8 cellular contexts compared by ENCODE assay signal in genomic region chr11:126281666-126282175, GRCh38. TPM values are rescaled to one million over a fixed set of nuclear protein-coding genes. Genes with fewer than 3 reads are reported as not detected.
DNase-seq lines count a peak whose midpoint lies in the region; ATAC-seq and TF ChIP-seq lines count a peak whose summit lies in the region.

No MANE protein-coding gene starts in this region.

- H3K36me3 ChIP-seq in ACC112 (ENCODE audit: insufficient read depth, low read length): no peaks in the 10 kb centered on the region
- H3K36me3 ChIP-seq in neural cell (ENCODE audit: insufficient read depth, low read length): no peaks in the 10 kb centered on the region

- H3K9me3 Mint-ChIP-seq in IgD-negative memory B cell: no peaks in the 10 kb centered on the region
- no peaks in the 10 kb centered on the region for H3K9me3 Mint-ChIP-seq in dendritic cell treated with granulocyte-macrophage colony-stimulating factor and Interleukin-4, amounts not matched to agents 40 ng/mL and 50 ng/mL, for 4 days

- H4K20me1 ChIP-seq in neural cell (ENCODE audit: insufficient read depth): no peaks in the 10 kb centered on the region

- peak overlapping the region in 1 of 3 donors; percentile 93 for H3K27ac Mint-ChIP-seq in IgD-negative memory B cell
- H3K27ac Mint-ChIP-seq in dendritic cell treated with granulocyte-macrophage colony-stimulating factor and Interleukin-4, amounts not matched to agents 40 ng/mL and 50 ng/mL, for 4 days: peak overlapping the region; percentile 93

- H3K4me1 Mint-ChIP-seq in IgD-negative memory B cell: peaks cover 24 to 27% (median 24%) of the 10 kb centered on the region in 3 donors
- H3K4me1 Mint-ChIP-seq in dendritic cell treated with granulocyte-macrophage colony-stimulating factor and Interleukin-4, amounts not matched to agents 40 ng/mL and 50 ng/mL, for 4 days (ENCODE audit: low read depth): peaks cover 53% of the 10 kb centered on the region

- H3K27ac ChIP-seq in ACC112 (ENCODE audit: low read depth, low read length) (no peak overlapping the region), neural cell (ENCODE audit: low read length) (no peak overlapping the region)

- no peak for TF ChIP-seq CTCF in neural cell (IDR thresholded peaks at IDR 0.05; ENCODE audit: poor library complexity, severe bottlenecking)

- H3K9ac ChIP-seq in neural cell (ENCODE audit: low read length): no peak overlapping the region

- no peaks in the 10 kb centered on the region for H3F3A ChIP-seq in neural cell (ENCODE audit: insufficient read depth, low read length, poor library complexity, severe bottlenecking)

- H3K36me3 Mint-ChIP-seq in IgD-negative memory B cell: peaks cover 6% of the 10 kb centered on the region
- H3K36me3 Mint-ChIP-seq in dendritic cell treated with granulocyte-macrophage colony-stimulating factor and Interleukin-4, amounts not matched to agents 40 ng/mL and 50 ng/mL, for 4 days (ENCODE audit: low read depth): peaks cover 25% of the 10 kb centered on the region

- no peak overlapping the region for H2AFZ ChIP-seq in ACC112 (ENCODE audit: low read length, unreplicated experiment)
- H2AFZ ChIP-seq in neural cell (ENCODE audit: low read depth, low read length): no peak overlapping the region

- H3K79me2 ChIP-seq in ACC112 (ENCODE audit: control insufficient read depth, insufficient read depth, low read length, unreplicated experiment) (peaks cover 8% of the 10 kb centered on the region), neural cell (replicated peaks; ENCODE audit: insufficient read depth, low read length) (no peaks in the 10 kb centered on the region)

- no peaks in the 10 kb centered on the region for H3K4me1 ChIP-seq in ACC112 (ENCODE audit: control insufficient read depth, insufficient read depth, low read length, unreplicated experiment)

- no peaks in the 10 kb centered on the region for H3K9me3 ChIP-seq in neural cell (ENCODE audit: low read length)

- H3K9me2 ChIP-seq in neural cell (ENCODE audit: insufficient read depth, low read length): no peaks in the 10 kb centered on the region

- H3K4me3 Mint-ChIP-seq in IgD-negative memory B cell: peak overlapping the region; percentile 95 to 98 (median 96)
- H3K4me3 Mint-ChIP-seq in dendritic cell treated with granulocyte-macrophage colony-stimulating factor and Interleukin-4, amounts not matched to agents 40 ng/mL and 50 ng/mL, for 4 days: no peak overlapping the region

- H3K27me3 ChIP-seq in ACC112 (ENCODE audit: insufficient read depth, low read length) (no peaks in the 10 kb centered on the region), neural cell (ENCODE audit: insufficient read depth, low read depth, low read length) (no peaks in the 10 kb centered on the region)

- H3K4me3 ChIP-seq in ACC112 (ENCODE audit: low read depth, low read length): peak overlapping the region; percentile 96; the same call in 1 of the 2 replicates
- peak overlapping the region; percentile 71 for H3K4me3 ChIP-seq in neural cell (ENCODE audit: low read length)

- no peak for ATAC-seq in GM18907 (IDR thresholded peaks at IDR 0.05; ENCODE audit: unreplicated experiment)

- H3K4me2 ChIP-seq in neural cell (ENCODE audit: low read length): no peak overlapping the region

- intact Hi-C loops in dendritic cell treated with granulocyte-macrophage colony-stimulating factor and Interleukin-4, amounts not matched to agents 40 ng/mL and 50 ng/mL, for 4 days (cut with micrococcal nuclease): loop anchor here (5.0 kb wide), 1 partner anchor 69 kb away; the partner anchor contains the start of genes FAM118B and RPUSD4

- no peak for TF ChIP-seq RAD21 in neural cell (conservative IDR thresholded peaks at IDR 0.05)

- no peak for TF ChIP-seq EP300 in neural cell (conservative IDR thresholded peaks at IDR 0.05; ENCODE audit: poor library complexity, severe bottlenecking)

- no peaks in the 10 kb centered on the region for H3K27me3 Mint-ChIP-seq in IgD-negative memory B cell
- H3K27me3 Mint-ChIP-seq in dendritic cell treated with granulocyte-macrophage colony-stimulating factor and Interleukin-4, amounts not matched to agents 40 ng/mL and 50 ng/mL, for 4 days: no peaks in the 10 kb centered on the region

- DNase-seq in cerebellar nuclear complex (lab: John Stamatoyannopoulos, UW): no peak
- no peak for DNase-seq in GM03348 (ENCODE audit: low spot score)
- no peak for DNase-seq in NCI-H82 (lab: John Stamatoyannopoulos, UW)

TF ChIP-seq in neural cell, 6 proteins besides CTCF, POLR2A, EP300 and RAD21:
- TF ChIP-seq SMC3 (conservative IDR thresholded peaks at IDR 0.05; ENCODE audit: poor library complexity) (no peak), POLR2AphosphoS5 (IDR thresholded peaks at IDR 0.05) (no peak), MXI1 (conservative IDR thresholded peaks at IDR 0.05; ENCODE audit: poor library complexity, severe bottlenecking) (no peak), REST (IDR thresholded peaks at IDR 0.05; ENCODE audit: borderline replicate concordance) (no peak), TAF1 (IDR thresholded peaks at IDR 0.05; ENCODE audit: low read depth) (no peak), EZH2 (IDR thresholded peaks at IDR 0.05; ENCODE audit: borderline replicate concordance, insufficient read depth, low read length, poor library complexity, severe bottlenecking) (no peak)

RNA-seq across cellular contexts. Expression of gene TIRAP, which starts 1.2 kb away (rescaled TPM):
- polyA plus RNA-seq in IgD-negative memory B cell (13.0 TPM), neural cell (2.0 and 3.6 TPM in 2 replicates)
- polyA minus RNA-seq in neural cell: 2.4 and 2.7 TPM in 2 replicates

RNA-seq across cellular contexts. Expression of gene FOXRED1, which starts 12.8 kb away (rescaled TPM):
- polyA plus RNA-seq in IgD-negative memory B cell (12.0 TPM), neural cell (68.3 and 77.3 TPM in 2 replicates)
- polyA minus RNA-seq in neural cell: 27.0 and 28.0 TPM in 2 replicates

RNA-seq across cellular contexts. Expression of gene SRPRA, which starts 13.0 kb away (rescaled TPM):
- polyA plus RNA-seq in IgD-negative memory B cell (81.7 TPM), neural cell (24.9 TPM in 2 replicates)
- polyA minus RNA-seq in neural cell: 23.4 and 31.1 TPM in 2 replicates

RNA-seq across cellular contexts. Expression of gene DCPS, which starts 22.1 kb away (rescaled TPM):
- polyA plus RNA-seq in IgD-negative memory B cell (76.9 TPM), neural cell (3.7 and 6.4 TPM in 2 replicates)
- 5.6 and 7.3 TPM in 2 replicates for polyA minus RNA-seq in neural cell
